7 cellular contexts compared by ENCODE assay signal in genomic region chr14:20427231-20428009, GRCh38. TPM values are rescaled to one million over a fixed set of nuclear protein-coding genes. Genes with fewer than 3 reads are reported as not detected.
A peak's percentile ranks its signal among the peaks of the same experiment; 100 is the strongest.
DNase-seq lines count a peak whose midpoint lies in the region; ATAC-seq and TF ChIP-seq lines count a peak whose summit lies in the region.
"Had no signal": no experiment of that assay in that cellular context is flagged by ENCODE, and none has a peak within 500 bp of the region (broad histone marks: within the 10 kb centered on the region; RNA-seq: fewer than 3 reads in every experiment).

No MANE protein-coding gene starts in this region.

- H3K27ac Mint-ChIP-seq in CD8-positive, alpha-beta memory T cell = peak overlapping the region in 6 of 8 donors; percentile 1 to 89 (median 62)

- no peak overlapping the region for H3K4me3 ChIP-seq in CD8-positive, alpha-beta memory T cell (ENCODE audit: low read length)
- H3K4me3 ChIP-seq in epithelial cell of proximal tubule (ENCODE audit: low read depth, low read length) (peak overlapping the region; percentile 26), subcutaneous abdominal adipose tissue (ENCODE audit: low read depth in 1 of 5, low read length in 5 of 5) (peak overlapping the region in 3 of 5 donors; percentile 4 to 22 (median 13))

- no peaks in the 10 kb centered on the region for H3K36me3 ChIP-seq in CD8-positive, alpha-beta memory T cell (ENCODE audit: insufficient read depth, low read length)
- H3K36me3 ChIP-seq in subcutaneous abdominal adipose tissue (ENCODE audit: control insufficient read depth in 5 of 5, insufficient read depth in 5 of 5, low read length in 5 of 5) = no peaks in the 10 kb centered on the region

- H3K9ac ChIP-seq in subcutaneous abdominal adipose tissue (ENCODE audit: low read length in 5 of 5) = peak overlapping the region in 1 of 5 donors; percentile 26

- H3K4me3 Mint-ChIP-seq in CD8-positive, alpha-beta memory T cell = peak overlapping the region in 4 of 7 donors; percentile 12 to 65 (median 40)

- ATAC-seq in GM21528 (IDR thresholded peaks at IDR 0.05; ENCODE audit: low FRiP score, unreplicated experiment) (peak; percentile 77), HG02571 (IDR thresholded peaks at IDR 0.05; ENCODE audit: unreplicated experiment) (no peak)
- ATAC-seq: Panc1 had no signal

- no peak for TF ChIP-seq CTCF in epithelial cell of proximal tubule (conservative IDR thresholded peaks at IDR 0.05; ENCODE audit: low read depth, low read length)

- no peaks in the 10 kb centered on the region for H3K27me3 Mint-ChIP-seq in CD8-positive, alpha-beta memory T cell

- H3K9me3 ChIP-seq in CD8-positive, alpha-beta memory T cell (ENCODE audit: low read length) = no peaks in the 10 kb centered on the region
- no peaks in the 10 kb centered on the region for H3K9me3 ChIP-seq in subcutaneous abdominal adipose tissue (ENCODE audit: control insufficient read depth in 5 of 5, low read length in 5 of 5)

- peaks cover 21% of the 10 kb centered on the region for H3K4me1 ChIP-seq in CD8-positive, alpha-beta memory T cell (ENCODE audit: insufficient read depth, low read length)
- peaks cover 3 to 35% (median 21%) of the 10 kb centered on the region in 5 donors for H3K4me1 ChIP-seq in subcutaneous abdominal adipose tissue (ENCODE audit: control insufficient read depth in 5 of 5, insufficient read depth in 5 of 5, low read length in 5 of 5)

- POLR2A ChIA-PET in CD8-positive, alpha-beta memory T cell (lab: Charles Lee) = no interaction called here

- no peaks in the 10 kb centered on the region for H3K36me3 Mint-ChIP-seq in CD8-positive, alpha-beta memory T cell

- no peaks in the 10 kb centered on the region for H3K9me3 Mint-ChIP-seq in CD8-positive, alpha-beta memory T cell

- no peaks in the 10 kb centered on the region for H3K27me3 ChIP-seq in CD8-positive, alpha-beta memory T cell (ENCODE audit: insufficient read depth, low read length, poor library complexity, severe bottlenecking)
- H3K27me3 ChIP-seq in subcutaneous abdominal adipose tissue (ENCODE audit: control insufficient read depth in 5 of 5, insufficient read depth in 4 of 5, low read length in 5 of 5) = no peaks in the 10 kb centered on the region

- DNase-seq in CD8-positive, alpha-beta memory T cell = no peak
- DNase-seq in NAMALWA (ENCODE audit: low spot score) = peak; percentile 47
- no peak for DNase-seq in epithelial cell of proximal tubule (ENCODE audit: low read depth)

- CTCF ChIA-PET in CD8-positive, alpha-beta memory T cell (lab: Charles Lee) = no interaction called here

- H3K4me1 Mint-ChIP-seq in CD8-positive, alpha-beta memory T cell = peaks cover 22 to 26% (median 22%) of the 10 kb centered on the region in 3 donors

- H3K27ac ChIP-seq in CD8-positive, alpha-beta memory T cell (ENCODE audit: low read depth, low read length) = peak overlapping the region; percentile 28
- H3K27ac ChIP-seq in subcutaneous abdominal adipose tissue (ENCODE audit: low read depth, low read length) = no peak overlapping the region

RNA-seq across cellular contexts. Expression of gene KLHL33, which starts 8.5 kb away (rescaled TPM):
- total RNA-seq in CD8-positive, alpha-beta memory T cell = under 1 TPM; 0.09 TPM
- polyA plus RNA-seq in CD8-positive, alpha-beta memory T cell = 0.12 TPM
- under 0.01 and 0.17 TPM in 2 replicates for total RNA-seq in epithelial cell of proximal tubule

RNA-seq across cellular contexts. Expression of gene TEP1, which starts 14.1 kb away (rescaled TPM):
- 10 to 100 TPM; 31.7 to 33.0 TPM for total RNA-seq in CD8-positive, alpha-beta memory T cell
- 9.1 TPM for polyA plus RNA-seq in CD8-positive, alpha-beta memory T cell
- 7.0 and 17.5 TPM in 2 replicates for total RNA-seq in epithelial cell of proximal tubule

RNA-seq across cellular contexts. Expression of gene OSGEP, which starts 27.2 kb away (rescaled TPM):
- total RNA-seq in CD8-positive, alpha-beta memory T cell = 10 to 100 TPM; 58.0 to 58.1 TPM
- polyA plus RNA-seq in CD8-positive, alpha-beta memory T cell = 48.9 TPM
- total RNA-seq in epithelial cell of proximal tubule = 24.6 and 59.7 TPM in 2 replicates

RNA-seq across cellular contexts. Expression of gene APEX1, which starts 27.6 kb away (rescaled TPM):
- total RNA-seq in CD8-positive, alpha-beta memory T cell = 100 to 1,000 TPM; 242 to 248 TPM
- polyA plus RNA-seq in CD8-positive, alpha-beta memory T cell = 117 TPM
- total RNA-seq in epithelial cell of proximal tubule = 321 and 381 TPM in 2 replicates

RNA-seq across cellular contexts. Expression of gene PIP4P1, which starts 33.8 kb away (rescaled TPM):
- total RNA-seq in CD8-positive, alpha-beta memory T cell = 10 to 100 TPM; 29.5 to 33.5 TPM
- 36.4 TPM for polyA plus RNA-seq in CD8-positive, alpha-beta memory T cell
- 16.3 and 19.1 TPM in 2 replicates for total RNA-seq in epithelial cell of proximal tubule
